Comparison of ENCODE assay signal across 8 cellular contexts in genomic region chr17:40551874-40552768, GRCh38. TPM values are rescaled to one million over a fixed set of nuclear protein-coding genes. Genes with fewer than 3 reads are reported as not detected.
DNase-seq lines count a peak whose midpoint lies in the region; ATAC-seq and TF ChIP-seq lines count a peak whose summit lies in the region.

No MANE protein-coding gene starts in this region.

- H3K4me1 ChIP-seq in left ventricle myocardium inferior, result peaks cover 87% of the 10 kb centered on the region

- H3K9me3 ChIP-seq in left ventricle myocardium inferior (replicated peaks), result no peaks in the 10 kb centered on the region

- H3K27ac Mint-ChIP-seq in activated CD4-positive, alpha-beta T cell treated with anti-CD3 and anti-CD28 coated beads, Interleukin-2, amount 10 ng/mL, durations not matched to agents 24 days and 14 days, result peak overlapping the region; percentile 71

- H3K36me3 ChIP-seq in left ventricle myocardium inferior, result no peaks in the 10 kb centered on the region

- DNase-seq in activated CD4-positive, alpha-beta T cell treated with anti-CD3 and anti-CD28 coated beads, Interleukin-2, amount 10 ng/mL, durations not matched to agents 24 days and 14 days, result no peak
- DNase-seq in activated CD4-positive, alpha-beta T cell treated with anti-CD3 and anti-CD28 coated beads for 4 hours, result no peak
- DNase-seq in activated naive CD4-positive, alpha-beta T cell treated with anti-CD3 and anti-CD28 coated beads, Interleukin-2, amount 50 U/mL, for 16 hours, result peak; percentile 9
- DNase-seq in left ventricle myocardium inferior (no peak), DMS 273 treated with DMSO at 0.1 percent for 48 hours (lab: John Stamatoyannopoulos, UW) (no peak)

- intact Hi-C loops in activated CD4-positive, alpha-beta T cell treated with anti-CD3 and anti-CD28 coated beads, Interleukin-2, amount 10 ng/mL, durations not matched to agents 24 days and 14 days (cut with micrococcal nuclease), result no loop called here
- intact Hi-C loops in left ventricle myocardium inferior (cut with micrococcal nuclease), result no loop called here

- no peak overlapping the region for H3K4me3 Mint-ChIP-seq in activated CD4-positive, alpha-beta T cell treated with anti-CD3 and anti-CD28 coated beads, Interleukin-2, amount 10 ng/mL, durations not matched to agents 24 days and 14 days

- H3K27ac ChIP-seq in left ventricle myocardium inferior (replicated peaks) (peak overlapping the region; percentile 92), skin epidermis (peak overlapping the region in 20 of 21 experiments; percentile 65 to 94 (median 87))

- no peak overlapping the region for H3K4me3 ChIP-seq in left ventricle myocardium inferior
- no peak overlapping the region for H3K4me3 ChIP-seq in skin epidermis

- no peak for TF ChIP-seq CTCF in left ventricle myocardium inferior (IDR thresholded peaks at IDR 0.05; ENCODE audit: borderline replicate concordance)

- H3K4me1 Mint-ChIP-seq in activated CD4-positive, alpha-beta T cell treated with anti-CD3 and anti-CD28 coated beads, Interleukin-2, amount 10 ng/mL, durations not matched to agents 24 days and 14 days, result peaks cover 87% of the 10 kb centered on the region

- ATAC-seq in GM21786 (IDR thresholded peaks at IDR 0.05; ENCODE audit: unreplicated experiment) (no peak), HG02610 (IDR thresholded peaks at IDR 0.05; ENCODE audit: unreplicated experiment) (no peak)

- H3K27me3 ChIP-seq in left ventricle myocardium inferior (ENCODE audit: low read depth), result no peaks in the 10 kb centered on the region

- H3K9me3 Mint-ChIP-seq in activated CD4-positive, alpha-beta T cell treated with anti-CD3 and anti-CD28 coated beads, Interleukin-2, amount 10 ng/mL, durations not matched to agents 24 days and 14 days, result no peaks in the 10 kb centered on the region

- H3K27me3 Mint-ChIP-seq in activated CD4-positive, alpha-beta T cell treated with anti-CD3 and anti-CD28 coated beads, Interleukin-2, amount 10 ng/mL, durations not matched to agents 24 days and 14 days, result no peaks in the 10 kb centered on the region

- peaks cover 65% of the 10 kb centered on the region for H3K36me3 Mint-ChIP-seq in activated CD4-positive, alpha-beta T cell treated with anti-CD3 and anti-CD28 coated beads, Interleukin-2, amount 10 ng/mL, durations not matched to agents 24 days and 14 days (ENCODE audit: low read depth)

RNA-seq across cellular contexts. Expression of gene CCR7, which starts 13.2 kb away (rescaled TPM):
- total RNA-seq in activated CD4-positive, alpha-beta T cell treated with anti-CD3 and anti-CD28 coated beads, Interleukin-2, amount 10 ng/mL, durations not matched to agents 24 days and 14 days, result 217 and 220 TPM in 2 replicates
- not detected for total RNA-seq in left ventricle myocardium inferior

RNA-seq across cellular contexts. Expression of gene TNS4, which starts 50.7 kb away (rescaled TPM):
- total RNA-seq in activated CD4-positive, alpha-beta T cell treated with anti-CD3 and anti-CD28 coated beads, Interleukin-2, amount 10 ng/mL, durations not matched to agents 24 days and 14 days, result 13.1 and 16.8 TPM in 2 replicates
- total RNA-seq in left ventricle myocardium inferior, result not detected

Comparison
In these comparisons a context has a peak if more than half of its experiments do, and no peak if none do; other contexts are left out.
1. RNA of gene CCR7, which starts 13.2 kb away (total RNA-seq): 217 to 220 TPM in activated CD4-positive, alpha-beta T cell treated with anti-CD3 and anti-CD28 coated beads, Interleukin-2, amount 10 ng/mL, durations not matched to agents 24 days and 14 days; not detected in left ventricle myocardium inferior (single experiment); every median in the first group is over 100 times any median in the second.
2. RNA of gene TNS4, which starts 50.7 kb away (total RNA-seq): 13.1 to 16.8 TPM in activated CD4-positive, alpha-beta T cell treated with anti-CD3 and anti-CD28 coated beads, Interleukin-2, amount 10 ng/mL, durations not matched to agents 24 days and 14 days; not detected in left ventricle myocardium inferior (single experiment); every median in the first group is over 10 times any median in the second.